Comparison of ENCODE assay signal across 19 cellular contexts in the genomic region with DNA sequence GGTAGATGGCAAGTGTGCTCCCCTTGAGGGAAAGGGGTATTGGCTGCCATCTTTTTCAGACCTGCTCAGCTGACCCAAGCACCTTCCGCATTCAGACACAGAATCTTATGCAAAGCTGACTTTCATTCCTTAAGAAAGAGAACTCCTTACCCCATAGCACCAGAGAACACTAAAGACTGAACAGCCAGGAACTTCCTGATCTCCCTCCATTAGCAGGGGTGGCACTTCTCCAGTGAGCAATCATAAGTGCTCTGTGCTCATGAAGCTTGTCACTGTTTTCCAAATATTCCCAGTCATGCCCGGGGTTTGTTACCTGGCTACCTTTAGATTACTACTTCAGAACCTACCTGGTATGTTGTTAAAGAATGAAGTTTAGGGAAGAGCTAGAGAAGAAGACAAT. TPM values are rescaled to one million over a fixed set of nuclear protein-coding genes. Genes with fewer than 3 reads are reported as not detected.
DNase-seq lines count a peak whose midpoint lies in the region; ATAC-seq and TF ChIP-seq lines count a peak whose summit lies in the region.
"Had no signal": no experiment of that assay in that cellular context is flagged by ENCODE, and none has a peak within 500 bp of the region (broad histone marks: within the 10 kb centered on the region; RNA-seq: fewer than 3 reads in every experiment).

No MANE protein-coding gene starts in this region.

- H3K27ac ChIP-seq in lower lobe of right lung (peak overlapping the region; percentile 47), upper lobe of left lung (peak overlapping the region in 3 of 4 donors; percentile 22 to 53 (median 23)), breast epithelium (no peak overlapping the region)

- TF ChIP-seq CTCF in lower lobe of right lung (IDR thresholded peaks at IDR 0.05): no peak
- TF ChIP-seq CTCF in upper lobe of left lung (IDR thresholded peaks at IDR 0.05): no peak
- no peak for TF ChIP-seq CTCF in breast epithelium (IDR thresholded peaks at IDR 0.05)

- ATAC-seq in left lobe of liver (peak; percentile 8), lower lobe of right lung (peak; percentile 80 to 86), upper lobe of left lung (ENCODE audit: low FRiP score in 2 of 2) (peak; percentile 21 to 68), HG03097 (IDR thresholded peaks at IDR 0.05; ENCODE audit: low FRiP score, unreplicated experiment) (no peak)

- 52 to 85% methylated on average over 2 of the region's 2 CpGs for WGBS in upper lobe of left lung, 2 donors

- H3K4me3 ChIP-seq in lower lobe of right lung: no peak overlapping the region
- no peak overlapping the region for H3K4me3 ChIP-seq in upper lobe of left lung
- H3K4me3 ChIP-seq in breast epithelium: no peak overlapping the region
- H3K4me3 ChIP-seq: HAP-1 had no signal

- H3K36me3 ChIP-seq in lower lobe of right lung (no peaks in the 10 kb centered on the region), upper lobe of left lung (no peaks in the 10 kb centered on the region), breast epithelium (no peaks in the 10 kb centered on the region)
- H3K36me3 ChIP-seq: HAP-1 had no signal

- H3K27me3 ChIP-seq in lower lobe of right lung (ENCODE audit: low read depth): no peaks in the 10 kb centered on the region
- no peaks in the 10 kb centered on the region for H3K27me3 ChIP-seq in upper lobe of left lung
- H3K27me3 ChIP-seq in breast epithelium: peaks cover 0 to 3% of the 10 kb centered on the region in 2 donors

- no peak for TF ChIP-seq EP300 in upper lobe of left lung (IDR thresholded peaks at IDR 0.05)

- peaks cover 13% of the 10 kb centered on the region for H3K4me1 ChIP-seq in lower lobe of right lung
- peaks cover 5 to 17% (median 9%) of the 10 kb centered on the region in 4 donors for H3K4me1 ChIP-seq in upper lobe of left lung
- peaks cover 0 to 5% of the 10 kb centered on the region in 2 donors for H3K4me1 ChIP-seq in breast epithelium
- H3K4me1 ChIP-seq: HAP-1 had no signal

- DNase-seq in left lobe of liver (ENCODE audit: low spot score): no peak
- DNase-seq in lower lobe of right lung: no peak
- peak in 1 of 2 donors; percentile 40 for DNase-seq in upper lobe of left lung
- DNase-seq in breast epithelium (ENCODE audit: low spot score in 2 of 2): no peak
- DNase-seq in kidney glomerular epithelial cell (lab: John Stamatoyannopoulos, UW): no peak
- DNase-seq: C1 segment of cervical spinal cord; Calu3; CD4-positive, alpha-beta memory T cell; COR-L47; DMS53; DMS79 treated with DMSO at 0.1 percent for 48 hours; GF-D8; GOT3; HFFc6 had no signal

- intact Hi-C loops in lower lobe of right lung (cut with DNase I): no loop called here
- intact Hi-C loops in breast epithelium (cut with DNase I; ENCODE audit: low total_unique reads): no loop called here

- H3K9me3 ChIP-seq in lower lobe of right lung (no peaks in the 10 kb centered on the region), upper lobe of left lung (no peaks in the 10 kb centered on the region), breast epithelium (no peaks in the 10 kb centered on the region)
- H3K9me3 ChIP-seq: HAP-1 had no signal

- no peak for TF ChIP-seq POLR2A in upper lobe of left lung (IDR thresholded peaks at IDR 0.05)
- TF ChIP-seq POLR2A in breast epithelium (IDR thresholded peaks at IDR 0.05): no peak

RNA-seq across cellular contexts. Expression of gene HSD17B2, which starts 11.9 kb away (rescaled TPM):
- total RNA-seq in left lobe of liver (82.7 TPM), lower lobe of right lung (2.9 TPM), upper lobe of left lung (1 to 10 TPM in 2 of 6 donors, under 1 TPM in 2, not detected in 2; 0.49 to 2.0 (median 1.4) TPM), breast epithelium (1 to 10 TPM in 2 of 3 donors, not detected in 1; 4.5 to 8.8 TPM)
- total RNA-seq: A172; CD4-positive, alpha-beta memory T cell had no signal

RNA-seq across cellular contexts. Expression of gene SDR42E1, which starts 35.7 kb away (rescaled TPM):
- total RNA-seq in left lobe of liver: 4.1 TPM
- total RNA-seq in lower lobe of right lung: 8.4 TPM
- 1 to 10 TPM; 2.1 to 5.7 (median 4.1) TPM for total RNA-seq in upper lobe of left lung
- 10 to 100 TPM in 1 of 3 donors, 1 to 10 TPM in 1, under 1 TPM in 1; 0.16 to 11.7 (median 6.9) TPM for total RNA-seq in breast epithelium
- total RNA-seq: A673, G401, HFFc6 had no signal

Comparison
In these comparisons a context has a peak if more than half of its experiments do, and no peak if none do; other contexts are left out.
1. H3K27ac ChIP-seq: peak in lower lobe of right lung (single experiment) and upper lobe of left lung (3 of 4); none in breast epithelium (0 of 2).